ENCODE assay signal across 1 cellular context in the genomic region with DNA sequence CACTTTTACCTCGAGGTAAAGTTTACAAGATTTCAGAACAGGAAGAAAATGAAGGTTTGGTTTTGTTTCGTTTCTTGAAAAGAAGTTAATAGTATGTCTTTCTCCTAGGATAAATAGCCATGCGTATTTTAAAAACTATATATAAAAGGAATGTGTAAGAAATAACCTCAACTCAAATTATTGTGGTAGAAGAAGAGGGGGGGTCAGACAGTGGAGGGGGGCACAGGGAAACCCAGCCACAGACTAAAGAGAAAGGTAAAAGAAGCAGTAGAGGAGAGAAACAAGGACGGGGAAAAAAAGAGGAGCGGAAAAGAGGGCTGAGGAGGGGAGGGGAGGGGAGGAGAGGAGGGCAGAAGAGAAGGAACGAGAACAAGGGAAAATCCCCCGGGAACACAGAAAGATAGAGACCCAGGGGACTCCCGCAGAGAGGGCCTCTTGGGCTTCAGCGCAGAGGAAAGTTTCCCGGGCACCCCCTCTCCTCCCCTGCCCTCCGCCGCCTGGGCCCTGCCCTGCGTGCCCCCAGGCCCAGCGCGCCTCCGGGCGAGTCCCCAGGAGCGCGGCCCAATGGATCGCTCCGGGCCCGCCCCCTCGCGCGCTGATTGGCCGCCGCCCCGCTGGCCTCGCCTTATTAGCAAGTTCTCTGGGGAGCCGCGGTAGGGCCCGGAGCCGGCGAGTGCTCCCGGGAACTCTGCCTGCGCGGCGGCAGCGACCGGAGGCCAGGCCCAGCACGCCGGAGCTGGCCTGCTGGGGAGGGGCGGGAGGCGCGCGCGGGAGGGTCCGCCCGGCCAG.
TF ChIP-seq lines count a peak whose summit lies in the region.

MSX1 (plus strand) TSS at position 656 of the 789 bp plus-strand sequence. CDS start 235 bp downstream, outside the sequence.

TF ChIP-seq in K562, 482 proteins besides CTCF, POLR2A, EP300 and RAD21 (continued from another document and continues in another):
- no peak for TF ChIP-seq RERE (CRISPR knock-in tag; IDR thresholded peaks at IDR 0.05; ENCODE audit: borderline replicate concordance)
- TF ChIP-seq NFE2L1 (tag; IDR thresholded peaks at IDR 0.05; ENCODE audit: borderline replicate concordance, low read depth), result no peak
- no peak for TF ChIP-seq NR4A1 (CRISPR knock-in tag; IDR thresholded peaks at IDR 0.05)
- no peak for TF ChIP-seq NR4A1 (tag; IDR thresholded peaks at IDR 0.05)
- no peak for TF ChIP-seq CREBBP (IDR thresholded peaks at IDR 0.05; ENCODE audit: low read depth, low read length)
- no peak for TF ChIP-seq ZNF507 (tag; conservative IDR thresholded peaks at IDR 0.05)
- TF ChIP-seq, protein P1, sequence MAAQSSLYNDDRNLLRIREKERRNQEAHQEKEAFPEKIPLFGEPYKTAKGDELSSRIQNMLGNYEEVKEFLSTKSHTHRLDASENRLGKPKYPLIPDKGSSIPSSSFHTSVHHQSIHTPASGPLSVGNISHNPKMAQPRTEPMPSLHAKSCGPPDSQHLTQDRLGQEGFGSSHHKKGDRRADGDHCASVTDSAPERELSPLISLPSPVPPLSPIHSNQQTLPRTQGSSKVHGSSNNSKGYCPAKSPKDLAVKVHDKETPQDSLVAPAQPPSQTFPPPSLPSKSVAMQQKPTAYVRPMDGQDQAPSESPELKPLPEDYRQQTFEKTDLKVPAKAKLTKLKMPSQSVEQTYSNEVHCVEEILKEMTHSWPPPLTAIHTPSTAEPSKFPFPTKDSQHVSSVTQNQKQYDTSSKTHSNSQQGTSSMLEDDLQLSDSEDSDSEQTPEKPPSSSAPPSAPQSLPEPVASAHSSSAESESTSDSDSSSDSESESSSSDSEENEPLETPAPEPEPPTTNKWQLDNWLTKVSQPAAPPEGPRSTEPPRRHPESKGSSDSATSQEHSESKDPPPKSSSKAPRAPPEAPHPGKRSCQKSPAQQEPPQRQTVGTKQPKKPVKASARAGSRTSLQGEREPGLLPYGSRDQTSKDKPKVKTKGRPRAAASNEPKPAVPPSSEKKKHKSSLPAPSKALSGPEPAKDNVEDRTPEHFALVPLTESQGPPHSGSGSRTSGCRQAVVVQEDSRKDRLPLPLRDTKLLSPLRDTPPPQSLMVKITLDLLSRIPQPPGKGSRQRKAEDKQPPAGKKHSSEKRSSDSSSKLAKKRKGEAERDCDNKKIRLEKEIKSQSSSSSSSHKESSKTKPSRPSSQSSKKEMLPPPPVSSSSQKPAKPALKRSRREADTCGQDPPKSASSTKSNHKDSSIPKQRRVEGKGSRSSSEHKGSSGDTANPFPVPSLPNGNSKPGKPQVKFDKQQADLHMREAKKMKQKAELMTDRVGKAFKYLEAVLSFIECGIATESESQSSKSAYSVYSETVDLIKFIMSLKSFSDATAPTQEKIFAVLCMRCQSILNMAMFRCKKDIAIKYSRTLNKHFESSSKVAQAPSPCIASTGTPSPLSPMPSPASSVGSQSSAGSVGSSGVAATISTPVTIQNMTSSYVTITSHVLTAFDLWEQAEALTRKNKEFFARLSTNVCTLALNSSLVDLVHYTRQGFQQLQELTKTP (IDR thresholded peaks at IDR 0.05; ENCODE audit: low read depth in 1 of 2, partially characterized antibody in 2 of 2), result no peak
- TF ChIP-seq ID3 (CRISPR knock-in tag; IDR thresholded peaks at IDR 0.05), result no peak
- no peak for TF ChIP-seq ID3 (tag; IDR thresholded peaks at IDR 0.05)
- no peak for TF ChIP-seq MAX (CRISPR knock-in tag; IDR thresholded peaks at IDR 0.05)
- TF ChIP-seq, protein P2, sequence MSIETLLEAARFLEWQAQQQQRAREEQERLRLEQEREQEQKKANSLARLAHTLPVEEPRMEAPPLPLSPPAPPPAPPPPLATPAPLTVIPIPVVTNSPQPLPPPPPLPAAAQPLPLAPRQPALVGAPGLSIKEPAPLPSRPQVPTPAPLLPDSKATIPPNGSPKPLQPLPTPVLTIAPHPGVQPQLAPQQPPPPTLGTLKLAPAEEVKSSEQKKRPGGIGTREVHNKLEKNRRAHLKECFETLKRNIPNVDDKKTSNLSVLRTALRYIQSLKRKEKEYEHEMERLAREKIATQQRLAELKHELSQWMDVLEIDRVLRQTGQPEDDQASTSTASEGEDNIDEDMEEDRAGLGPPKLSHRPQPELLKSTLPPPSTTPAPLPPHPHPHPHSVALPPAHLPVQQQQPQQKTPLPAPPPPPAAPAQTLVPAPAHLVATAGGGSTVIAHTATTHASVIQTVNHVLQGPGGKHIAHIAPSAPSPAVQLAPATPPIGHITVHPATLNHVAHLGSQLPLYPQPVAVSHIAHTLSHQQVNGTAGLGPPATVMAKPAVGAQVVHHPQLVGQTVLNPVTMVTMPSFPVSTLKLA (conservative IDR thresholded peaks at IDR 0.05), result no peak
- TF ChIP-seq SRSF9 (IDR thresholded peaks at IDR 0.05; ENCODE audit: borderline replicate concordance, low read depth, low read length), result no peak
- TF ChIP-seq RBM25 (IDR thresholded peaks at IDR 0.05; ENCODE audit: low read depth, low read length, severe bottlenecking), result peak; percentile 98
- no peak for TF ChIP-seq ATF6 (CRISPR knock-in tag; IDR thresholded peaks at IDR 0.05)
- TF ChIP-seq KLF13 (tag; IDR thresholded peaks at IDR 0.05; ENCODE audit: borderline replicate concordance, low read depth), result no peak
- TF ChIP-seq, protein P3, sequence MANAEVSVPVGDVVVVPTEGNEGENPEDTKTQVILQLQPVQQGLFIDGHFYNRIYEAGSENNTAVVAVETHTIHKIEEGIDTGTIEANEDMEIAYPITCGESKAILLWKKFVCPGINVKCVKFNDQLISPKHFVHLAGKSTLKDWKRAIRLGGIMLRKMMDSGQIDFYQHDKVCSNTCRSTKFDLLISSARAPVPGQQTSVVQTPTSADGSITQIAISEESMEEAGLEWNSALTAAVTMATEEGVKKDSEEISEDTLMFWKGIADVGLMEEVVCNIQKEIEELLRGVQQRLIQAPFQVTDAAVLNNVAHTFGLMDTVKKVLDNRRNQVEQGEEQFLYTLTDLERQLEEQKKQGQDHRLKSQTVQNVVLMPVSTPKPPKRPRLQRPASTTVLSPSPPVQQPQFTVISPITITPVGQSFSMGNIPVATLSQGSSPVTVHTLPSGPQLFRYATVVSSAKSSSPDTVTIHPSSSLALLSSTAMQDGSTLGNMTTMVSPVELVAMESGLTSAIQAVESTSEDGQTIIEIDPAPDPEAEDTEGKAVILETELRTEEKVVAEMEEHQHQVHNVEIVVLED (CRISPR knock-in tag; IDR thresholded peaks at IDR 0.05), result no peak
- TF ChIP-seq, protein P4, sequence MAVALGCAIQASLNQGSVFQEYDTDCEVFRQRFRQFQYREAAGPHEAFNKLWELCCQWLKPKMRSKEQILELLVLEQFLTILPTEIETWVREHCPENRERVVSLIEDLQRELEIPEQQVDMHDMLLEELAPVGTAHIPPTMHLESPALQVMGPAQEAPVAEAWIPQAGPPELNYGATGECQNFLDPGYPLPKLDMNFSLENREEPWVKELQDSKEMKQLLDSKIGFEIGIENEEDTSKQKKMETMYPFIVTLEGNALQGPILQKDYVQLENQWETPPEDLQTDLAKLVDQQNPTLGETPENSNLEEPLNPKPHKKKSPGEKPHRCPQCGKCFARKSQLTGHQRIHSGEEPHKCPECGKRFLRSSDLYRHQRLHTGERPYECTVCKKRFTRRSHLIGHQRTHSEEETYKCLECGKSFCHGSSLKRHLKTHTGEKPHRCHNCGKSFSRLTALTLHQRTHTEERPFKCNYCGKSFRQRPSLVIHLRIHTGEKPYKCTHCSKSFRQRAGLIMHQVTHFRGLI (CRISPR knock-in tag; IDR thresholded peaks at IDR 0.05), result no peak
- TF ChIP-seq SAFB2 (IDR thresholded peaks at IDR 0.05; ENCODE audit: borderline replicate concordance, low read depth, low read length, severe bottlenecking), result no peak
- TF ChIP-seq, protein P5, sequence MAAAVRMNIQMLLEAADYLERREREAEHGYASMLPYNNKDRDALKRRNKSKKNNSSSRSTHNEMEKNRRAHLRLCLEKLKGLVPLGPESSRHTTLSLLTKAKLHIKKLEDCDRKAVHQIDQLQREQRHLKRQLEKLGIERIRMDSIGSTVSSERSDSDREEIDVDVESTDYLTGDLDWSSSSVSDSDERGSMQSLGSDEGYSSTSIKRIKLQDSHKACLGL (CRISPR knock-in tag; IDR thresholded peaks at IDR 0.05; ENCODE audit: borderline replicate concordance, poor library complexity, severe bottlenecking), result no peak
- TF ChIP-seq THRA (IDR thresholded peaks at IDR 0.05), result no peak
